ENCODE assay signal across 1 cellular context in genomic region chr13:39259371-39259770, GRCh38.
A peak's percentile ranks its signal among the peaks of the same experiment; 100 is the strongest.
TF ChIP-seq lines count a peak whose summit lies in the region.

No MANE protein-coding gene starts in this region.

TF ChIP-seq in GM12878, 131 proteins besides CTCF, POLR2A, EP300 and RAD21 (continued from another document and continues in another):
- TF ChIP-seq CEBPZ (IDR thresholded peaks at IDR 0.05; ENCODE audit: low read depth, low read length), result no peak
- no peak for TF ChIP-seq CBX3 (IDR thresholded peaks at IDR 0.05; ENCODE audit: borderline replicate concordance, low read depth)
- no peak for TF ChIP-seq ELK1 (IDR thresholded peaks at IDR 0.05; ENCODE audit: low read depth, low read length)
- TF ChIP-seq NFIC (IDR thresholded peaks at IDR 0.05; ENCODE audit: low read depth, low read length), result no peak
- no peak for TF ChIP-seq KDM1A (IDR thresholded peaks at IDR 0.05; ENCODE audit: borderline replicate concordance)
- 0 out of 2 replicates have a peak, but pooled peaks have one; percentile 39 for TF ChIP-seq NBN (IDR thresholded peaks at IDR 0.05)
- TF ChIP-seq HDGF (IDR thresholded peaks at IDR 0.05), result no peak
- no peak for TF ChIP-seq RBBP5 (conservative IDR thresholded peaks at IDR 0.05)
- TF ChIP-seq NFYA (IDR thresholded peaks at IDR 0.05; ENCODE audit: borderline replicate concordance, low read depth, low read length), result no peak
- TF ChIP-seq ESRRA (IDR thresholded peaks at IDR 0.05; ENCODE audit: low read length), result no peak
- TF ChIP-seq SMAD5 (IDR thresholded peaks at IDR 0.05; ENCODE audit: low read depth), result no peak
- TF ChIP-seq MYB (IDR thresholded peaks at IDR 0.05; ENCODE audit: borderline replicate concordance, low read depth, low read length), result no peak
- no peak for TF ChIP-seq CHD4 (IDR thresholded peaks at IDR 0.05)
- TF ChIP-seq CUX1 (IDR thresholded peaks at IDR 0.05; ENCODE audit: insufficient replicate concordance, low read depth, low read length), result peak; percentile 74
- TF ChIP-seq SMARCA5 (IDR thresholded peaks at IDR 0.05), result no peak
- no peak for TF ChIP-seq ZNF274 (IDR thresholded peaks at IDR 0.05; ENCODE audit: insufficient read depth, insufficient read length)
- no peak for TF ChIP-seq RB1 (IDR thresholded peaks at IDR 0.05; ENCODE audit: borderline replicate concordance)
- TF ChIP-seq STAT1 (conservative IDR thresholded peaks at IDR 0.05), result no peak
- no peak for TF ChIP-seq BCLAF1 (IDR thresholded peaks at IDR 0.05)
- TF ChIP-seq EZH2 (IDR thresholded peaks at IDR 0.05; ENCODE audit: borderline replicate concordance, control insufficient read depth, low read depth, low read length), result no peak
- peak; percentile 91 for TF ChIP-seq RELA (IDR thresholded peaks at IDR 0.05; ENCODE audit: borderline replicate concordance, partially characterized antibody)
- no peak for TF ChIP-seq E4F1 (IDR thresholded peaks at IDR 0.05; ENCODE audit: borderline replicate concordance, partially characterized antibody)
- TF ChIP-seq NR2C2 (IDR thresholded peaks at IDR 0.05; ENCODE audit: borderline replicate concordance, control insufficient read depth, insufficient read length, low read depth), result no peak
- no peak for TF ChIP-seq ZNF622 (IDR thresholded peaks at IDR 0.05)
- no peak for TF ChIP-seq TCF3 (IDR thresholded peaks at IDR 0.05; ENCODE audit: borderline replicate concordance, insufficient read depth, low read depth, low read length)
- TF ChIP-seq SPI1 (IDR thresholded peaks at IDR 0.05; ENCODE audit: borderline replicate concordance, insufficient read depth, low read depth, low read length), result no peak
- TF ChIP-seq SIN3A (IDR thresholded peaks at IDR 0.05; ENCODE audit: low read depth, low read length), result no peak
- TF ChIP-seq NFXL1 (IDR thresholded peaks at IDR 0.05; ENCODE audit: borderline replicate concordance), result no peak
- no peak for TF ChIP-seq SKIL (IDR thresholded peaks at IDR 0.05; ENCODE audit: low read depth, poor library complexity, severe bottlenecking)
- no peak for TF ChIP-seq IRF3 (IDR thresholded peaks at IDR 0.05)
- TF ChIP-seq ZNF592 (IDR thresholded peaks at IDR 0.05), result no peak
- TF ChIP-seq CHD2 (IDR thresholded peaks at IDR 0.05; ENCODE audit: borderline replicate concordance, low read depth, low read length), result no peak
- no peak for TF ChIP-seq SREBF1 (IDR thresholded peaks at IDR 0.05; ENCODE audit: low read length)
- TF ChIP-seq LARP7 (IDR thresholded peaks at IDR 0.05), result no peak
- TF ChIP-seq TCF12 (IDR thresholded peaks at IDR 0.05; ENCODE audit: low read depth, low read length), result no peak
